In genomic region chr12:63149884-63150254, GRCh38 we compare ENCODE assay signal across 14 cellular contexts. TPM values are rescaled to one million over a fixed set of nuclear protein-coding genes. Genes with fewer than 3 reads are reported as not detected.
DNase-seq lines count a peak whose midpoint lies in the region; ATAC-seq and TF ChIP-seq lines count a peak whose summit lies in the region.
"Had no signal": no experiment of that assay in that cellular context is flagged by ENCODE, and none has a peak within 500 bp of the region (broad histone marks: within the 10 kb centered on the region; RNA-seq: fewer than 3 reads in every experiment).

No MANE protein-coding gene starts in this region.

- WGBS in SK-N-SH (ENCODE audit: low lambda C conversion rate): 54% methylated on average over 20 of the region's 26 CpGs
- 15% methylated on average over 26 of the region's 26 CpGs for WGBS in thymus

- H3K27ac ChIP-seq in SK-N-SH (ENCODE audit: low read depth in 2 of 2, low read length in 1 of 2) (no peak overlapping the region), thymus (ENCODE audit: low read depth) (no peak overlapping the region)
- H3K27ac ChIP-seq: HL-60, SJSA1 had no signal

- H3K4me1 ChIP-seq in SK-N-SH (ENCODE audit: control insufficient read depth in 1 of 2, insufficient read depth in 2 of 2, low read depth in 1 of 2, low read length in 1 of 2): no peaks in the 10 kb centered on the region; a peak in 1 of 4 replicates
- H3K4me1 ChIP-seq in thymus (ENCODE audit: control insufficient read depth, insufficient read depth, low read length): peaks cover 12% of the 10 kb centered on the region

- H3K27ac Mint-ChIP-seq in mesothelial cell of epicardium: no peak overlapping the region
- H3K27ac Mint-ChIP-seq: immature natural killer cell had no signal

- peaks cover 8% of the 10 kb centered on the region for H3K9me3 Mint-ChIP-seq in mesothelial cell of epicardium

- H3K9me2 ChIP-seq in SK-N-SH: no peaks in the 10 kb centered on the region

- no peaks in the 10 kb centered on the region for H4K20me1 ChIP-seq in SK-N-SH (ENCODE audit: insufficient read depth)

- DNase-seq in SK-N-SH (peak; percentile 3), ecto neural progenitor cell (ENCODE audit: low spot score) (peak; percentile 60), mesothelial cell of epicardium (ENCODE audit: low spot score in 2 of 2, unreplicated experiment in 2 of 2) (no peak), hepatic stellate cell (ENCODE audit: low spot score) (no peak)
- no peak for DNase-seq in activated CD8-positive, alpha-beta memory T cell treated with anti-CD3 and anti-CD28 coated beads, Interleukin-2, amount 50 U/mL, for 48 hours
- DNase-seq: activated naive CD4-positive, alpha-beta T cell treated with anti-CD3 and anti-CD28 coated beads, Interleukin-2, amount 50 U/mL, for 16 hours; immature natural killer cell; NCI-H1048 had no signal

- TF ChIP-seq CTCF in SK-N-SH (IDR thresholded peaks at IDR 0.05): no peak
- no peak for TF ChIP-seq CTCF in mesothelial cell of epicardium (IDR thresholded peaks at IDR 0.05; ENCODE audit: unreplicated experiment)

- TF ChIP-seq EP300 in SK-N-SH (IDR thresholded peaks at IDR 0.05; ENCODE audit: borderline replicate concordance in 1 of 2, low read depth in 1 of 2, low read length in 1 of 2): no peak

- H3K9me3 ChIP-seq in SK-N-SH (no peaks in the 10 kb centered on the region), thymus (ENCODE audit: control insufficient read depth) (no peaks in the 10 kb centered on the region)
- H3K9me3 ChIP-seq: SJSA1 had no signal

- POLR2A ChIA-PET in SK-N-SH (lab: Yijun Ruan, JAX): no interaction called here

- no peaks in the 10 kb centered on the region for H3F3A ChIP-seq in SK-N-SH (replicated peaks; ENCODE audit: insufficient read depth)

- peaks cover 21% of the 10 kb centered on the region for H3K4me1 Mint-ChIP-seq in mesothelial cell of epicardium

- no peak overlapping the region for H3K9ac ChIP-seq in SK-N-SH

- TF ChIP-seq RAD21 in SK-N-SH (IDR thresholded peaks at IDR 0.05; ENCODE audit: low read length): no peak

- H3K36me3 Mint-ChIP-seq in mesothelial cell of epicardium: no peaks in the 10 kb centered on the region

- CTCF ChIA-PET in SK-N-SH (lab: Yijun Ruan, JAX): interaction anchor here (2.5 kb wide), 1 partner anchor 11 kb away, joined by 12 read pairs; no protein-coding TSS in a partner anchor

- ATAC-seq in SK-N-SH treated with all-trans-retinoic acid at 6 μM for 48 hours (no peak), GM19397 (IDR thresholded peaks at IDR 0.05; ENCODE audit: unreplicated experiment) (no peak)
- ATAC-seq: activated CD4-positive, CD25-positive, alpha-beta regulatory T cell treated with anti-CD3 and anti-CD28 coated beads, Interleukin-2, amount 50 U/mL, for 24 hours had no signal

- H3K36me3 ChIP-seq in SK-N-SH (replicated peaks in 1 of 2; ENCODE audit: control insufficient read depth in 1 of 2, insufficient read depth in 2 of 2, low read length in 1 of 2) (no peaks in the 10 kb centered on the region), thymus (ENCODE audit: control insufficient read depth, insufficient read depth) (no peaks in the 10 kb centered on the region)
- H3K36me3 ChIP-seq: SJSA1 had no signal

- H3K4me3 Mint-ChIP-seq in mesothelial cell of epicardium: peak overlapping the region; percentile 44

- H3K27me3 ChIP-seq in SK-N-SH (ENCODE audit: insufficient read depth): peaks cover 40% of the 10 kb centered on the region
- peaks cover 12% of the 10 kb centered on the region for H3K27me3 ChIP-seq in thymus (ENCODE audit: control insufficient read depth, insufficient read depth)

- H3K27me3 Mint-ChIP-seq in mesothelial cell of epicardium (ENCODE audit: low read depth): peaks cover 94% of the 10 kb centered on the region

- H3K4me3 ChIP-seq in SK-N-SH (ENCODE audit: low read depth in 2 of 2, low read length in 1 of 2) (no peak overlapping the region), thymus (ENCODE audit: low read length) (peak overlapping the region; percentile 46)

- no peak overlapping the region for H3K4me2 ChIP-seq in SK-N-SH

- H3K79me2 ChIP-seq in SK-N-SH (ENCODE audit: insufficient read depth): no peaks in the 10 kb centered on the region

- H2AFZ ChIP-seq in SK-N-SH (ENCODE audit: low read depth): no peak overlapping the region

TF ChIP-seq in SK-N-SH, 30 proteins besides CTCF, POLR2A, EP300 and RAD21 (continues in another document):
- TF ChIP-seq FOXJ3 (CRISPR knock-in tag; IDR thresholded peaks at IDR 0.05) (no peak), RXRA (IDR thresholded peaks at IDR 0.05; ENCODE audit: borderline replicate concordance, low read depth) (no peak)
- TF ChIP-seq, protein P1, sequence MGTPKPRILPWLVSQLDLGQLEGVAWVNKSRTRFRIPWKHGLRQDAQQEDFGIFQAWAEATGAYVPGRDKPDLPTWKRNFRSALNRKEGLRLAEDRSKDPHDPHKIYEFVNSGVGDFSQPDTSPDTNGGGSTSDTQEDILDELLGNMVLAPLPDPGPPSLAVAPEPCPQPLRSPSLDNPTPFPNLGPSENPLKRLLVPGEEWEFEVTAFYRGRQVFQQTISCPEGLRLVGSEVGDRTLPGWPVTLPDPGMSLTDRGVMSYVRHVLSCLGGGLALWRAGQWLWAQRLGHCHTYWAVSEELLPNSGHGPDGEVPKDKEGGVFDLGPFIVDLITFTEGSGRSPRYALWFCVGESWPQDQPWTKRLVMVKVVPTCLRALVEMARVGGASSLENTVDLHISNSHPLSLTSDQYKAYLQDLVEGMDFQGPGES (IDR thresholded peaks at IDR 0.05; ENCODE audit: low read depth, low read length): no peak
- TF ChIP-seq, protein P2, sequence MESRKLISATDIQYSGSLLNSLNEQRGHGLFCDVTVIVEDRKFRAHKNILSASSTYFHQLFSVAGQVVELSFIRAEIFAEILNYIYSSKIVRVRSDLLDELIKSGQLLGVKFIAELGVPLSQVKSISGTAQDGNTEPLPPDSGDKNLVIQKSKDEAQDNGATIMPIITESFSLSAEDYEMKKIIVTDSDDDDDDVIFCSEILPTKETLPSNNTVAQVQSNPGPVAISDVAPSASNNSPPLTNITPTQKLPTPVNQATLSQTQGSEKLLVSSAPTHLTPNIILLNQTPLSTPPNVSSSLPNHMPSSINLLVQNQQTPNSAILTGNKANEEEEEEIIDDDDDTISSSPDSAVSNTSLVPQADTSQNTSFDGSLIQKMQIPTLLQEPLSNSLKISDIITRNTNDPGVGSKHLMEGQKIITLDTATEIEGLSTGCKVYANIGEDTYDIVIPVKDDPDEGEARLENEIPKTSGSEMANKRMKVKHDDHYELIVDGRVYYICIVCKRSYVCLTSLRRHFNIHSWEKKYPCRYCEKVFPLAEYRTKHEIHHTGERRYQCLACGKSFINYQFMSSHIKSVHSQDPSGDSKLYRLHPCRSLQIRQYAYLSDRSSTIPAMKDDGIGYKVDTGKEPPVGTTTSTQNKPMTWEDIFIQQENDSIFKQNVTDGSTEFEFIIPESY (IDR thresholded peaks at IDR 0.05; ENCODE audit: borderline replicate concordance, low read depth): no peak
- TF ChIP-seq, protein P3, sequence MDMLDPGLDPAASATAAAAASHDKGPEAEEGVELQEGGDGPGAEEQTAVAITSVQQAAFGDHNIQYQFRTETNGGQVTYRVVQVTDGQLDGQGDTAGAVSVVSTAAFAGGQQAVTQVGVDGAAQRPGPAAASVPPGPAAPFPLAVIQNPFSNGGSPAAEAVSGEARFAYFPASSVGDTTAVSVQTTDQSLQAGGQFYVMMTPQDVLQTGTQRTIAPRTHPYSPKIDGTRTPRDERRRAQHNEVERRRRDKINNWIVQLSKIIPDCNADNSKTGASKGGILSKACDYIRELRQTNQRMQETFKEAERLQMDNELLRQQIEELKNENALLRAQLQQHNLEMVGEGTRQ (IDR thresholded peaks at IDR 0.05; ENCODE audit: borderline replicate concordance, low read depth, low read length): no peak

TF ChIP-seq in SK-N-SH treated with all-trans-retinoic acid at 6 μM for 48 hours, 23 proteins besides CTCF, POLR2A, EP300 and RAD21:
- TF ChIP-seq ARNTL (CRISPR knock-in tag; IDR thresholded peaks at IDR 0.05; ENCODE audit: borderline replicate concordance, low read depth) (no peak), ZNF565 (CRISPR knock-in tag; conservative IDR thresholded peaks at IDR 0.05; ENCODE audit: low read depth) (no peak), ESRRG (CRISPR knock-in tag; IDR thresholded peaks at IDR 0.05) (no peak)
- TF ChIP-seq, protein P4, sequence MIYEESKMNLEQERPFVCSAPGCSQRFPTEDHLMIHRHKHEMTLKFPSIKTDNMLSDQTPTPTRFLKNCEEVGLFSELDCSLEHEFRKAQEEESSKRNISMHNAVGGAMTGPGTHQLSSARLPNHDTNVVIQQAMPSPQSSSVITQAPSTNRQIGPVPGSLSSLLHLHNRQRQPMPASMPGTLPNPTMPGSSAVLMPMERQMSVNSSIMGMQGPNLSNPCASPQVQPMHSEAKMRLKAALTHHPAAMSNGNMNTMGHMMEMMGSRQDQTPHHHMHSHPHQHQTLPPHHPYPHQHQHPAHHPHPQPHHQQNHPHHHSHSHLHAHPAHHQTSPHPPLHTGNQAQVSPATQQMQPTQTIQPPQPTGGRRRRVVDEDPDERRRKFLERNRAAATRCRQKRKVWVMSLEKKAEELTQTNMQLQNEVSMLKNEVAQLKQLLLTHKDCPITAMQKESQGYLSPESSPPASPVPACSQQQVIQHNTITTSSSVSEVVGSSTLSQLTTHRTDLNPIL (CRISPR knock-in tag; IDR thresholded peaks at IDR 0.05; ENCODE audit: low read depth): no peak

RNA-seq across cellular contexts. Expression of gene AVPR1A, which starts 1.1 kb away (rescaled TPM):
- polyA plus RNA-seq in SK-N-SH (2012; rRNA removed): not detected in 2 replicates
- polyA plus RNA-seq in SK-N-SH (2012; cell fraction: cytosol; rRNA removed): not detected in 2 replicates
- not detected in 2 replicates for polyA plus RNA-seq in SK-N-SH (2012; cell fraction: nucleus; rRNA removed)
- 0.09 to 0.13 TPM (median 0.11 TPM) in 3 replicates for total RNA-seq in mesothelial cell of epicardium
- 1.7 TPM for polyA plus RNA-seq in thymus
- polyA plus RNA-seq: immature natural killer cell had no signal

Comparison
In these comparisons a context has a peak if more than half of its experiments do, and no peak if none do; other contexts are left out.
1. DNase-seq: peak in SK-N-SH (single experiment) and ecto neural progenitor cell (single experiment); none in mesothelial cell of epicardium (0 of 2), hepatic stellate cell (single experiment) and activated CD8-positive, alpha-beta memory T cell treated with anti-CD3 and anti-CD28 coated beads, Interleukin-2, amount 50 U/mL, for 48 hours (single experiment).